In the genomic region with DNA sequence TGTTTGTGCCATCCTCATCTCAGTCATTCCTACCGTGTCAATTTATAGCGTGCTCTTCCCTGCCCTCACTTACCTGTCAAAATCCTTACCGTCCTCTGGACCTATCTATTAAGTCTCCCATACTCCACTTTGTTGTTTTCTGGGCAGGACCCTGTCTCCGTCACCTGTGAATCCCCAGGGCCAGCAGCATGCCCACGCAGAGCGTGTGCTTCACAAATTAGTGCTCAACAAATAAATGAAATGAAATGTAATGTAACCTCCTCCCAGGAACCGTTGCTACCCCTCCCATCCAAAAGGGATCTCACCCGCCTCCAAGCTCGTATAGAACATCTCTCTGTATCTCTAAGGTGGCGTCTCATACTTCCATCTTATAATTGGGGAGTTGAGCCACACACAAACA, we compare ENCODE assay signal across 23 cellular contexts.
"Had no signal": no experiment of that assay in that cellular context is flagged by ENCODE, and none has a peak within 500 bp of the region (broad histone marks: within the 10 kb centered on the region; RNA-seq: fewer than 3 reads in every experiment).

No MANE protein-coding gene starts in this region.

- H3K27ac ChIP-seq: HL-60, KMS-11, SJSA1, SK-N-MC had no signal

- H3K27ac Mint-ChIP-seq: IgD-negative memory B cell had no signal

- H3K36me3 ChIP-seq: SJSA1 had no signal

- H3K9ac ChIP-seq: KMS-11 had no signal

- H3K4me1 Mint-ChIP-seq: IgD-negative memory B cell had no signal

- H3K27me3 ChIP-seq: SJSA1 had no signal

- ATAC-seq: K562 had no signal

- H3K4me3 ChIP-seq: K562, SJSA1, SK-N-MC had no signal

- H3K4me1 ChIP-seq: SJSA1 had no signal

- DNase-seq: Kasumi-1, MV-4-11, NCI-H1048, NCI-H1105, NCI-H1417, NCI-H1436 treated with DMSO at 0.1 percent for 48 hours, NCI-H1694, NCI-H187 treated with DMSO at 0.1 percent for 48 hours, NCI-H2029 treated with DMSO at 0.1 percent for 48 hours, NCI-H2171 treated with DMSO at 0.1 percent for 48 hours, NCI-H2227 treated with DMSO at 0.1 percent for 48 hours, NCI-H524, NCI-H69, NCI-H774, Right ventricle myocardium superior, RPMI8226, SIG-M5 had no signal
